Comparison of ENCODE assay signal across 1 cellular context in the genomic region with DNA sequence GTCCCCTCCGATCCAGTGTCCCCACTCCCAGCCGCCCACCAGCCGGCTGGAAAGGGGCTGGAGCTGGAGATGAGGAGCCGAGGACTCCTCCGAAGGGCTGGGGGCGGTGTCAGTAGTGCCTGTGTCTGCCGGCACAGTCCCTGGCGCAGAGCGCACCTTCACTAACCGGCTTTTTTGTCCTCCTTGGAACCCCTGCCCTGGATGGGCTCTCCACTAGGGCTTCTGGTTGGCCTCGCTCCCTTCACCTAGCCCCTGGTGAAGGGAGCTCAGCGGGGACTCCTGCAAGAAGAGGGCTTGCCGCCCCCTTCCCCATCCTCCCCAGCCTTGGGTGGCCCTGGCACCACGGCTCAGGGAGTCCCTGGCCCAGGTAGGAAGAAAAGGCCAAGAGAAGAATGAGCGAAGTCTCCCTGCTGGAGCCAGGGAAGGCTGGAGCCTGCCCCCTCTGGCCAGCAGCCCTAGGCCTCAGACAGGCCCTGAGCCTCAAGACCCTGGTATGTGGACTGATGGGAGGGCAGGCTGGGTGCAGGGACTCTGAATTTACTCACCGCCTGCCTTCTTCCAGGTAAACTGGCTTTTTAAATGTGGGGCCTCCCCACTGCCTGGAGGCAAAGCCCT.
A peak's percentile ranks its signal among the peaks of the same experiment; 100 is the strongest.
TF ChIP-seq lines count a peak whose summit lies in the region.

No MANE protein-coding gene starts in this region.

TF ChIP-seq in endothelial cell of umbilical vein, 7 proteins besides CTCF, POLR2A, EP300 and RAD21:
- no peak for TF ChIP-seq JUN (IDR thresholded peaks at IDR 0.05; ENCODE audit: borderline replicate concordance, insufficient read depth, insufficient read length, low read depth)
- TF ChIP-seq POLR2AphosphoS5 (IDR thresholded peaks at IDR 0.05; ENCODE audit: insufficient read depth, low read depth, low read length) = no peak
- peak; percentile 54 for TF ChIP-seq EZH2 (IDR thresholded peaks at IDR 0.05; ENCODE audit: borderline replicate concordance, low read depth, low read length, severe bottlenecking)
